Comparison of ENCODE assay signal across 13 cellular contexts in genomic region chr14:91496790-91497189, GRCh38. TPM values are rescaled to one million over a fixed set of nuclear protein-coding genes. Genes with fewer than 3 reads are reported as not detected.
DNase-seq lines count a peak whose midpoint lies in the region; ATAC-seq, FAIRE-seq and TF ChIP-seq lines count a peak whose summit lies in the region.
"Had no signal": no experiment of that assay in that cellular context is flagged by ENCODE, and none has a peak within 500 bp of the region (broad histone marks: within the 10 kb centered on the region; RNA-seq: fewer than 3 reads in every experiment).

No MANE protein-coding gene starts in this region.

- no peak overlapping the region for H3K4me3 ChIP-seq in CD4-positive, alpha-beta memory T cell (ENCODE audit: low read length in 2 of 2)
- H3K4me3 ChIP-seq in GM12878 (peak overlapping the region; percentile 34; the same call in 1 of the 2 replicates), gastrocnemius medialis (no peak overlapping the region)
- H3K4me3 ChIP-seq: lung, uterus had no signal

- SMC1A ChIA-PET in GM12878 (lab: Charles Lee; ENCODE audit: uncharacterized antibody, unreplicated experiment) = interaction anchor here (0.6 to 2.0 kb wide), 3 partner anchors 12 to 415 kb away, joined by 3 to 7 read pairs (median 3); partner anchors contain the start of gene PPP4R3A

- H3K4me3 Mint-ChIP-seq in CD4-positive, alpha-beta memory T cell = peak overlapping the region; percentile 17 to 83 (median 70)
- peak overlapping the region; percentile 17 to 79 (median 74) for H3K4me3 Mint-ChIP-seq in naive thymus-derived CD8-positive, alpha-beta T cell

- ATAC-seq in HG02981 (IDR thresholded peaks at IDR 0.05; ENCODE audit: unreplicated experiment) = peak; percentile 35
- ATAC-seq in GM12878 = peak; percentile 24
- no peak for ATAC-seq in naive thymus-derived CD8-positive, alpha-beta T cell
- no peak for ATAC-seq in GM18505 (IDR thresholded peaks at IDR 0.05; ENCODE audit: unreplicated experiment)
- ATAC-seq in gastrocnemius medialis = no peak
- ATAC-seq: activated naive CD4-positive, alpha-beta T cell treated with anti-CD3 and anti-CD28 coated beads, Interleukin-2, amount 50 U/mL, for 72 hours had no signal

- no peak for TF ChIP-seq POLR2A in GM12878 (IDR thresholded peaks at IDR 0.05; ENCODE audit: low read depth, low read length)
- TF ChIP-seq POLR2A in GM18505 (IDR thresholded peaks at IDR 0.05; ENCODE audit: borderline replicate concordance, extremely low read depth, insufficient read depth, insufficient read length) = no peak
- TF ChIP-seq POLR2A in gastrocnemius medialis (IDR thresholded peaks at IDR 0.05) = no peak

- no peak for TF ChIP-seq EP300 in GM12878 (IDR thresholded peaks at IDR 0.05; ENCODE audit: borderline replicate concordance in 1 of 2, control insufficient read depth in 1 of 2, low read depth in 2 of 2, low read length in 2 of 2)

- FAIRE-seq in GM12878 (lab: Jason Lieb, UNC) = no peak

- RAD21 ChIA-PET in GM12878 (lab: Charles Lee; ENCODE audit: unreplicated experiment) = interaction anchor here (0.8 to 1.3 kb wide), 2 partner anchors 9 to 76 kb away, joined by 3 read pairs; no protein-coding TSS in a partner anchor

- TF ChIP-seq RAD21 in GM12878 (IDR thresholded peaks at IDR 0.05; ENCODE audit: insufficient read depth, low read depth, low read length) = no peak

- no TSS peak for BruUV-seq in GM12878 (replicated peaks; lab: Mats Ljungman, UMichigan)

- no peak overlapping the region for H2AFZ ChIP-seq in GM12878 (ENCODE audit: control insufficient read depth, low read depth, low read length)

- H3K4me1 ChIP-seq in CD4-positive, alpha-beta memory T cell (ENCODE audit: insufficient read depth, low read length) = peaks cover 88% of the 10 kb centered on the region
- H3K4me1 ChIP-seq in GM12878 (ENCODE audit: control insufficient read depth, insufficient read depth, low read length) (peaks cover 35% of the 10 kb centered on the region), gastrocnemius medialis (peaks cover 58 to 65% of the 10 kb centered on the region in 2 donors)

- peaks cover 2% of the 10 kb centered on the region for H4K20me1 ChIP-seq in GM12878 (ENCODE audit: control insufficient read depth, insufficient read depth)

- in situ Hi-C loops in GM12878 (cut with MboI) = no loop called here
- in situ Hi-C loops in gastrocnemius medialis (cut with MboI; ENCODE audit: low sequenced_read_pairs in 4 of 4) = no loop called here

- intact Hi-C loops in CD4-positive, alpha-beta memory T cell (cut with micrococcal nuclease) = loop anchor here (1.0 kb wide), 1 partner anchor 9 kb away; no protein-coding TSS in a partner anchor
- intact Hi-C loops in GM12878 (cut with micrococcal nuclease; ENCODE audit: unreplicated experiment) = no loop called here
- intact Hi-C loops in gastrocnemius medialis (cut with DNase I; ENCODE audit: low total_unique reads) = loop anchor here (10.0 kb wide), 1 partner anchor 1838 kb away; the partner anchor contains the start of gene BTBD7

- peaks cover 92% of the 10 kb centered on the region for H3K79me2 ChIP-seq in GM12878 (ENCODE audit: control insufficient read depth, insufficient read depth, low read length)

- H3K27ac ChIP-seq in CD4-positive, alpha-beta memory T cell (ENCODE audit: low read depth, low read length) = peak overlapping the region; percentile 7
- H3K27ac ChIP-seq in GM12878 (ENCODE audit: control insufficient read depth, insufficient read depth) (peak overlapping the region; percentile 67; the same call in 1 of the 2 replicates), gastrocnemius medialis (peak overlapping the region in 1 of 4 donors; percentile 39)
- H3K27ac ChIP-seq: uterus had no signal

- no peak for DNase-seq in CD4-positive, alpha-beta memory T cell
- no peak for DNase-seq in GM12878 (ENCODE audit: low read depth, low spot score)
- DNase-seq in naive thymus-derived CD8-positive, alpha-beta T cell = no peak
- no peak for DNase-seq in NCI-H1105 treated with DMSO at 0.1 percent for 48 hours (lab: John Stamatoyannopoulos, UW)
- no peak for DNase-seq in gastrocnemius medialis
- DNase-seq: DND-41, dorsolateral prefrontal cortex, IMR-90, uterus had no signal

- H3K36me3 ChIP-seq in CD4-positive, alpha-beta memory T cell (ENCODE audit: insufficient read depth, low read length) = no peaks in the 10 kb centered on the region
- H3K36me3 ChIP-seq in GM12878 (ENCODE audit: control insufficient read depth in 2 of 2, insufficient read depth in 2 of 2, low read length in 1 of 2) (peaks cover 1 to 22% of the 10 kb centered on the region in 2 experiments; a peak in 2 of 4 replicates), gastrocnemius medialis (no peaks in the 10 kb centered on the region)
- H3K36me3 ChIP-seq: uterus had no signal

- peaks cover 62 to 94% (median 79%) of the 10 kb centered on the region in 4 donors for H3K4me1 Mint-ChIP-seq in CD4-positive, alpha-beta memory T cell
- H3K4me1 Mint-ChIP-seq in naive thymus-derived CD8-positive, alpha-beta T cell = peaks cover 40 to 93% (median 83%) of the 10 kb centered on the region in 4 donors

- peak overlapping the region in 6 of 7 donors; percentile 46 to 85 (median 75) for H3K27ac Mint-ChIP-seq in CD4-positive, alpha-beta memory T cell
- peak overlapping the region in 9 of 10 donors; percentile 8 to 82 (median 58) for H3K27ac Mint-ChIP-seq in naive thymus-derived CD8-positive, alpha-beta T cell

- H3K27me3 ChIP-seq in CD4-positive, alpha-beta memory T cell (ENCODE audit: insufficient read depth, low read length) = no peaks in the 10 kb centered on the region
- no peaks in the 10 kb centered on the region for H3K27me3 ChIP-seq in GM12878 (replicated peaks in 1 of 2; ENCODE audit: control insufficient read depth in 2 of 2, insufficient read depth in 2 of 2, low read length in 1 of 2)
- H3K27me3 ChIP-seq in gastrocnemius medialis = no peaks in the 10 kb centered on the region
- H3K27me3 ChIP-seq: dorsolateral prefrontal cortex, uterus had no signal

- POLR2A ChIA-PET in CD4-positive, alpha-beta memory T cell (lab: Charles Lee; ENCODE audit: partially characterized antibody) = interaction anchor here (5.0 kb wide), 1 partner anchor 13 kb away, joined by 24 read pairs; the partner anchor contains the start of gene PPP4R3A
- POLR2A ChIA-PET in GM12878 (lab: Charles Lee) = interaction anchor here (2.9 kb wide), 1 partner anchor 8 kb away, joined by 8 read pairs; no protein-coding TSS in a partner anchor
- POLR2A ChIA-PET in naive thymus-derived CD8-positive, alpha-beta T cell (lab: Charles Lee) = interaction anchor here (0.6 to 1.4 kb wide), 3 partner anchors 9 to 42 kb away, joined by 3 to 5 read pairs (median 4); partner anchors contain the start of gene PPP4R3A

- CTCF ChIA-PET in CD4-positive, alpha-beta memory T cell (lab: Charles Lee; ENCODE audit: partially characterized antibody) = no interaction called here
- CTCF ChIA-PET in GM12878 (lab: Yijun Ruan, JAX) = interaction anchor here (3.5 kb wide), 1 partner anchor 12 kb away, joined by 18 read pairs; no protein-coding TSS in a partner anchor

- no peaks in the 10 kb centered on the region for H3K27me3 Mint-ChIP-seq in CD4-positive, alpha-beta memory T cell
- H3K27me3 Mint-ChIP-seq in naive thymus-derived CD8-positive, alpha-beta T cell = no peaks in the 10 kb centered on the region

- H3K9me3 Mint-ChIP-seq in CD4-positive, alpha-beta memory T cell = no peaks in the 10 kb centered on the region
- H3K9me3 Mint-ChIP-seq in naive thymus-derived CD8-positive, alpha-beta T cell = no peaks in the 10 kb centered on the region
- H3K9me3 Mint-ChIP-seq: activated naive CD4-positive, alpha-beta T cell treated with anti-CD3 and anti-CD28 coated beads, Interleukin-2, amount 50 U/mL, for 72 hours had no signal

- TF ChIP-seq CTCF in GM12878 (IDR thresholded peaks at IDR 0.05 in 2 of 3, conservative IDR thresholded peaks at IDR 0.05 in 1 of 3; ENCODE audit: control insufficient read depth in 2 of 3, extremely low read depth in 1 of 3, insufficient read depth in 1 of 3, low read depth in 3 of 3, low read length in 3 of 3) (no peak), gastrocnemius medialis (IDR thresholded peaks at IDR 0.05 in 4 of 5, conservative IDR thresholded peaks at IDR 0.05 in 1 of 5) (no peak)

- H3K9ac ChIP-seq in GM12878 (ENCODE audit: control insufficient read depth, insufficient read depth, low read length) = no peak overlapping the region

- WGBS in GM12878 (ENCODE audit: insufficient coverage, insufficient replicate concordance, low lambda C conversion rate, missing lambda C conversion rate) = 91% methylated on average over 1 of the region's 1 CpG

- no peaks in the 10 kb centered on the region for H3K9me3 ChIP-seq in CD4-positive, alpha-beta memory T cell (ENCODE audit: control insufficient read depth in 1 of 2, low read length in 2 of 2)
- H3K9me3 ChIP-seq in GM12878 (replicated peaks; ENCODE audit: control insufficient read depth, insufficient read depth, low read length) = no peaks in the 10 kb centered on the region
- no peaks in the 10 kb centered on the region for H3K9me3 ChIP-seq in gastrocnemius medialis
- H3K9me3 ChIP-seq: uterus had no signal

- peak overlapping the region; percentile 78 for H3K4me2 ChIP-seq in GM12878 (ENCODE audit: control insufficient read depth, insufficient read depth)

- peaks cover 13 to 49% of the 10 kb centered on the region in 2 donors for H3K36me3 Mint-ChIP-seq in CD4-positive, alpha-beta memory T cell
- H3K36me3 Mint-ChIP-seq in naive thymus-derived CD8-positive, alpha-beta T cell = peaks cover 0 to 64% (median 11%) of the 10 kb centered on the region in 3 donors

RNA-seq across cellular contexts. Expression of gene PPP4R3A, which starts 13.3 kb away (rescaled TPM):
- total RNA-seq in CD4-positive, alpha-beta memory T cell = 100 to 1,000 TPM; 162 to 169 TPM
- polyA plus RNA-seq in CD4-positive, alpha-beta memory T cell = 100 to 1,000 TPM in 1 of 2 donors, 10 to 100 TPM in 1; 58.7 to 131 TPM
- 151 TPM in 2 replicates for total RNA-seq in GM12878 (2013; cell fraction: nucleolus; rRNA removed)
- total RNA-seq in GM12878 (2014; rRNA removed) = 66.6 and 69.4 TPM in 2 replicates
- total RNA-seq in GM12878 (2014; rRNA removed; fragmentation: Illumina TruSeq; extraction: Trizol) = 89.8 and 92.1 TPM in 2 replicates
- 74.5 and 85.1 TPM in 2 replicates for total RNA-seq in GM12878 (2021)
- polyA plus RNA-seq in GM12878 (2011; ENCODE audit: low read depth) = 45.6 TPM
- polyA plus RNA-seq in GM12878 (2011; rRNA removed) = 66.5 and 80.9 TPM in 2 replicates
- polyA plus RNA-seq in GM12878 (2011; cell fraction: cytosol; rRNA removed) = 32.2 and 39.3 TPM in 2 replicates
- polyA plus RNA-seq in GM12878 (2011; cell fraction: nucleus; rRNA removed) = 52.7 and 69.0 TPM in 2 replicates
- polyA plus RNA-seq in GM12878 (2012) = 50.9 and 55.2 TPM in 2 replicates
- polyA plus RNA-seq in GM12878 (2014; fragmentation: Illumina TruSeq; extraction: Trizol) = 97.8 and 125 TPM in 2 replicates
- 10 to 100 TPM; 19.4 to 28.2 TPM for polyA plus RNA-seq in GM12878 (2014; fragmentation: Nextera tagmentation; extraction: Ambion mirVana)
- 59.3 and 61.2 TPM in 2 replicates for polyA plus RNA-seq in GM12878 (2014; rRNA removed)
- polyA plus RNA-seq in GM12878 (2016; fragmentation: Nextera tagmentation; extraction: Ambion mirVana) = 10 to 100 TPM; 41.8 to 58.9 TPM
- 39.5 and 50.2 TPM in 2 replicates for polyA minus RNA-seq in GM12878 (2011; rRNA and poly(A)+ RNA removed)
- polyA minus RNA-seq in GM12878 (2011; cell fraction: cytosol; rRNA and poly(A)+ RNA removed) = 29.0 and 32.4 TPM in 2 replicates
- 22.1 and 42.3 TPM in 2 replicates for polyA minus RNA-seq in GM12878 (2011; cell fraction: nucleus; rRNA and poly(A)+ RNA removed)
- 100 to 1,000 TPM; 197 to 208 TPM for total RNA-seq in naive thymus-derived CD8-positive, alpha-beta T cell
- 100 to 1,000 TPM in 1 of 3 donors, 10 to 100 TPM in 2; 73.8 to 121 (median 75.3) TPM for polyA plus RNA-seq in naive thymus-derived CD8-positive, alpha-beta T cell
- 10 to 100 TPM; 38.8 to 53.3 (median 44.6) TPM for total RNA-seq in gastrocnemius medialis

Comparison
In these comparisons a context has a peak if more than half of its experiments do, and no peak if none do; other contexts are left out.
1. ATAC-seq: peak in HG02981 (single experiment) and GM12878 (single experiment); none in naive thymus-derived CD8-positive, alpha-beta T cell (0 of 2), GM18505 (single experiment) and gastrocnemius medialis (0 of 2).